In the genomic region with DNA sequence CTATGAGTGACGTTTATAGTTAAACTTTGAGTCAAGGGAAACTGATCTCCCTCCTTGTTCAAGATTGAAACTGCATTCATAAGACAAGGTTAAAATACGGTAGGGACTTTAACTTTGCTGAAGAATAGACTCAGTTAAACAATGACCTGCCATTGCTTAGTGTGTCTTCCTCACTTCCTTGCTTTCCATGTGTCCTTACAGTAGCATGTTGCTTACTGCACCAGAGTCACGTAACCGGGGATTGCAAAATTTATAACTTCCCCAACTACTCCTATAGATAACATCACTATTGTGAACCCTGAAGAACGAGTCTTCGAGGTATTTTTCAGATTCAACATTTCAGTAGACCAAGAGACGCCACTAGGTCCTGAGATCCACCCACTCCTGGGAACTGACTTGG, we compare ENCODE assay signal across 6 cellular contexts. TPM values are rescaled to one million over a fixed set of nuclear protein-coding genes. Genes with fewer than 3 reads are reported as not detected.
"Had no signal": no experiment of that assay in that cellular context is flagged by ENCODE, and none has a peak within 500 bp of the region (broad histone marks: within the 10 kb centered on the region; RNA-seq: fewer than 3 reads in every experiment).

No MANE protein-coding gene starts in this region.

RNA-seq across cellular contexts. Expression of a gene that starts 9.4 kb away (rescaled TPM):
- total RNA-seq: GM23248, H4, H7, HepG2, HFFc6 had no signal
- polyA plus RNA-seq: GM23248, HepG2 had no signal

RNA-seq across cellular contexts. Expression of a gene that starts 22.6 kb away (rescaled TPM):
- total RNA-seq: GM23248, H4, H7, HepG2, HFFc6, HT1080 had no signal
- polyA plus RNA-seq: GM23248, HepG2 had no signal

RNA-seq across cellular contexts. Expression of a gene that starts 53.5 kb away (rescaled TPM):
- total RNA-seq: H4, H7, HepG2 had no signal
- polyA plus RNA-seq: HepG2 had no signal
